In the genomic region with DNA sequence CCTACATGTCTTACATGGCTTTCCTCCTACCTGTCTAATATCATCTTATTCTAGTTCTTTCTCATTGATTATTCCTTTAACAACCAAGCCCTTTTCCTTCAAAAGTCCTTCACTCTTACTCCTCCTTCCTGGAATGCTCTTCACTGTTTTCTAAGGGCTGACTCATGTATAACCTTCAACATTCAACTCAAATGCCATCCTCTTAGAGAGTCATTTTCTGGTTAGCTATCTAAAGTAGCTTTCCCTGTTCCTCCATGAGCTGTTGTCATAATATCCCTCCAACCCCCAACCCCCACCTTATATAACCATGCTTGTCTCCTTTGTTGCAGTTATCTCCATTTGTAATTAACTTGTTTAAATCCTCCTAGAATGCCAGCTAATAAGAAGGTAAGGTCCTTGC, we compare ENCODE assay signal across 12 cellular contexts.
DNase-seq lines count a peak whose midpoint lies in the region; ATAC-seq, FAIRE-seq and TF ChIP-seq lines count a peak whose summit lies in the region.
"Had no signal": no experiment of that assay in that cellular context is flagged by ENCODE, and none has a peak within 500 bp of the region (broad histone marks: within the 10 kb centered on the region; RNA-seq: fewer than 3 reads in every experiment).

No MANE protein-coding gene starts in this region.

- no peaks in the 10 kb centered on the region for H3K27me3 Mint-ChIP-seq in CD4-positive, alpha-beta memory T cell

- in situ Hi-C loops in GM23248 (cut with MboI), result no loop called here

- no peaks in the 10 kb centered on the region for H3K9me2 ChIP-seq in GM23248 (ENCODE audit: insufficient read depth)

- no peaks in the 10 kb centered on the region for H4K20me1 ChIP-seq in GM23248 (ENCODE audit: insufficient read depth)

- TF ChIP-seq POLR2A in A549 (IDR thresholded peaks at IDR 0.05; ENCODE audit: low read length) (no peak), adrenal gland (IDR thresholded peaks at IDR 0.05) (no peak)

- H3K4me1 ChIP-seq in A549 (peaks cover 25% of the 10 kb centered on the region), GM23248 (ENCODE audit: insufficient read depth) (peaks cover 39% of the 10 kb centered on the region), adrenal gland (replicated peaks in 1 of 2) (peaks cover 0 to 25% of the 10 kb centered on the region in 2 donors), small intestine (ENCODE audit: control insufficient read depth in 2 of 2, insufficient read depth in 1 of 2, low read depth in 1 of 2, low read length in 1 of 2) (no peaks in the 10 kb centered on the region)
- H3K4me1 ChIP-seq in CD4-positive, alpha-beta memory T cell (ENCODE audit: insufficient read depth, low read length), result peaks cover 10% of the 10 kb centered on the region

- H2AFZ ChIP-seq in GM23248, result no peak overlapping the region

- no peaks in the 10 kb centered on the region for H3K79me2 ChIP-seq in GM23248 (ENCODE audit: insufficient read depth)

- no peak overlapping the region for H3K4me3 ChIP-seq in A549
- H3K4me3 ChIP-seq in GM23248, result no peak overlapping the region
- H3K4me3 ChIP-seq in adrenal gland, result no peak overlapping the region
- H3K4me3 ChIP-seq in foreskin fibroblast (ENCODE audit: low read depth in 1 of 2, low read length in 2 of 2), result no peak overlapping the region
- H3K4me3 ChIP-seq in CD4-positive, alpha-beta memory T cell (ENCODE audit: low read length in 2 of 2), result no peak overlapping the region
- H3K4me3 ChIP-seq in small intestine (ENCODE audit: low read depth in 1 of 2, low read length in 2 of 2), result no peak overlapping the region
- H3K4me3 ChIP-seq: pancreas had no signal

- TF ChIP-seq CTCF in A549 (IDR thresholded peaks at IDR 0.05) (no peak), adrenal gland (IDR thresholded peaks at IDR 0.05) (no peak), foreskin fibroblast (IDR thresholded peaks at IDR 0.05; ENCODE audit: low read depth, low read length) (no peak)

- ATAC-seq in A549, result peak; percentile 56 to 82

- intact Hi-C loops in adrenal gland (cut with DNase I), result no loop called here
- intact Hi-C loops in CD4-positive, alpha-beta memory T cell (cut with micrococcal nuclease), result no loop called here

- TF ChIP-seq EP300 in A549 (IDR thresholded peaks at IDR 0.05), result no peak

- H3K4me2 ChIP-seq in A549 (peak overlapping the region; percentile 39), GM23248 (ENCODE audit: unreplicated experiment) (peak overlapping the region; percentile 26)

- FAIRE-seq in A549 (lab: Jason Lieb, UNC) (no peak), small intestine (lab: Jason Lieb, UNC) (no peak)
- FAIRE-seq: pancreas had no signal

- no peak for TF ChIP-seq RAD21 in A549 (conservative IDR thresholded peaks at IDR 0.05 in 1 of 2, IDR thresholded peaks at IDR 0.05 in 1 of 2)

- H3K27ac ChIP-seq in A549 (peak overlapping the region in 1 of 2 experiments; percentile 33; a peak in 1 of 6 replicates), GM23248 (peak overlapping the region; percentile 51), adrenal gland (peak overlapping the region in 4 of 5 donors; percentile 5 to 53 (median 33)), small intestine (ENCODE audit: low read depth in 1 of 2, low read length in 1 of 2) (no peak overlapping the region)
- H3K27ac ChIP-seq in CD4-positive, alpha-beta memory T cell (ENCODE audit: low read depth, low read length), result no peak overlapping the region
- H3K27ac ChIP-seq: pancreas had no signal

- H3K4me1 Mint-ChIP-seq in CD4-positive, alpha-beta memory T cell, result peaks cover 11 to 26% (median 15%) of the 10 kb centered on the region in 4 donors

- H3K36me3 ChIP-seq in GM23248 (ENCODE audit: low read depth) (no peaks in the 10 kb centered on the region), adrenal gland (replicated peaks in 1 of 2) (no peaks in the 10 kb centered on the region), small intestine (ENCODE audit: control insufficient read depth in 2 of 2, insufficient read depth in 2 of 2, low read length in 2 of 2) (no peaks in the 10 kb centered on the region)
- H3K36me3 ChIP-seq in CD4-positive, alpha-beta memory T cell (ENCODE audit: insufficient read depth, low read length), result no peaks in the 10 kb centered on the region
- H3K36me3 ChIP-seq: pancreas had no signal

- no peak overlapping the region for H3K9ac ChIP-seq in GM23248

- POLR2A ChIA-PET in A549 (lab: Yijun Ruan, JAX), result no interaction called here
- POLR2A ChIA-PET in CD4-positive, alpha-beta memory T cell (lab: Charles Lee; ENCODE audit: partially characterized antibody), result no interaction called here

- H3F3A ChIP-seq in GM23248 (ENCODE audit: insufficient read depth), result peaks cover 42% of the 10 kb centered on the region

- CTCF ChIA-PET in A549 (lab: Yijun Ruan, JAX), result no interaction called here
- CTCF ChIA-PET in CD4-positive, alpha-beta memory T cell (lab: Charles Lee; ENCODE audit: partially characterized antibody), result interaction anchor here (0.6 to 1.1 kb wide), 2 partner anchors 9 to 392 kb away, joined by 3 to 4 read pairs; no protein-coding TSS in a partner anchor

- peak overlapping the region in 2 of 7 donors; percentile 6 to 13 for H3K27ac Mint-ChIP-seq in CD4-positive, alpha-beta memory T cell

- DNase-seq in A549 (ENCODE audit: low read depth in 1 of 2, low spot score in 1 of 2), result peak; percentile 12 to 31
- DNase-seq in GM23248, result peak; percentile 81
- peak in 3 of 7 donors; percentile 27 to 42 (median 38) for DNase-seq in adrenal gland
- DNase-seq in foreskin fibroblast, result peak; percentile 51 to 72
- no peak for DNase-seq in cerebellar nuclear complex (lab: John Stamatoyannopoulos, UW)
- no peak for DNase-seq in CD4-positive, alpha-beta memory T cell
- DNase-seq in Ammon's horn (ENCODE audit: low spot score), result no peak
- no peak for DNase-seq in small intestine
- DNase-seq: activated naive CD4-positive, alpha-beta T cell treated with Interleukin-2 at 50 U/mL for 16 hours; C1 segment of cervical spinal cord; NCI-H1092; pancreas had no signal

- H3K4me3 Mint-ChIP-seq in CD4-positive, alpha-beta memory T cell, result no peak overlapping the region

- H3K36me3 Mint-ChIP-seq in CD4-positive, alpha-beta memory T cell, result peaks cover 1 to 26% of the 10 kb centered on the region in 2 donors

- H3K9me3 Mint-ChIP-seq in CD4-positive, alpha-beta memory T cell, result peaks cover 0 to 2% (median 0%) of the 10 kb centered on the region in 8 donors

- H3K27me3 ChIP-seq in GM23248 (replicated peaks; ENCODE audit: insufficient read depth) (no peaks in the 10 kb centered on the region), adrenal gland (no peaks in the 10 kb centered on the region), small intestine (ENCODE audit: control insufficient read depth in 2 of 2, insufficient read depth in 2 of 2, low read length in 2 of 2) (no peaks in the 10 kb centered on the region)
- H3K27me3 ChIP-seq in CD4-positive, alpha-beta memory T cell (ENCODE audit: insufficient read depth, low read length), result no peaks in the 10 kb centered on the region
- H3K27me3 ChIP-seq: pancreas had no signal

- no peaks in the 10 kb centered on the region for H3K9me3 ChIP-seq in A549
- H3K9me3 ChIP-seq in GM23248 (ENCODE audit: low read depth), result no peaks in the 10 kb centered on the region
- no peaks in the 10 kb centered on the region for H3K9me3 ChIP-seq in adrenal gland (replicated peaks in 1 of 3)
- no peaks in the 10 kb centered on the region for H3K9me3 ChIP-seq in CD4-positive, alpha-beta memory T cell (ENCODE audit: control insufficient read depth in 1 of 2, low read length in 2 of 2)
- H3K9me3 ChIP-seq in small intestine (ENCODE audit: control insufficient read depth, low read depth), result no peaks in the 10 kb centered on the region
- H3K9me3 ChIP-seq: pancreas had no signal

TF ChIP-seq in A549, 52 proteins besides CTCF, POLR2A, EP300 and RAD21:
- TF ChIP-seq JUNB (IDR thresholded peaks at IDR 0.05) (0 out of 2 replicates have a peak, but pooled peaks have one; percentile 5), MAFK (IDR thresholded peaks at IDR 0.05; ENCODE audit: partially characterized antibody) (peak; percentile 1), FOSL2 (IDR thresholded peaks at IDR 0.05) (no peak), FOSL2 (CRISPR knock-in tag; IDR thresholded peaks at IDR 0.05) (peak; percentile 40; the same call in 1 of the 2 replicates), ZC3H11A (IDR thresholded peaks at IDR 0.05) (no peak)

Comparison
In these comparisons a context has a peak if more than half of its experiments do, and no peak if none do; other contexts are left out.
1. DNase-seq: peak in A549 (2 of 2), GM23248 (single experiment) and foreskin fibroblast (2 of 2); none in cerebellar nuclear complex (0 of 2), CD4-positive, alpha-beta memory T cell (0 of 5), Ammon's horn (single experiment) and small intestine (single experiment).
2. H3K27ac ChIP-seq: peak in GM23248 (single experiment) and adrenal gland (4 of 5); none in CD4-positive, alpha-beta memory T cell (single experiment) and small intestine (0 of 2).